4 cellular contexts compared by ENCODE assay signal in genomic region chr16:64138621-64139020, GRCh38.
"Had no signal": no experiment of that assay in that cellular context is flagged by ENCODE, and none has a peak within 500 bp of the region (broad histone marks: within the 10 kb centered on the region; RNA-seq: fewer than 3 reads in every experiment).

No MANE protein-coding gene starts in this region.

- DNase-seq: IMR-90, KBM-7, KG1 had no signal

- ATAC-seq: K562 had no signal
